12 cellular contexts compared by ENCODE assay signal in genomic region chr16:15954814-15955151, GRCh38. TPM values are rescaled to one million over a fixed set of nuclear protein-coding genes. Genes with fewer than 3 reads are reported as not detected.
DNase-seq lines count a peak whose midpoint lies in the region; ATAC-seq lines count a peak whose summit lies in the region.
"Had no signal": no experiment of that assay in that cellular context is flagged by ENCODE, and none has a peak within 500 bp of the region (broad histone marks: within the 10 kb centered on the region; RNA-seq: fewer than 3 reads in every experiment).

No MANE protein-coding gene starts in this region.

- H3K27ac Mint-ChIP-seq in activated naive CD8-positive, alpha-beta T cell treated with anti-CD3 and anti-CD28 coated beads, Interleukin-2, amount 50 U/mL, for 24 hours: peak overlapping the region; percentile 34
- peak overlapping the region; percentile 9 to 94 (median 74) for H3K27ac Mint-ChIP-seq in naive thymus-derived CD8-positive, alpha-beta T cell

- no peak for ATAC-seq in activated naive CD8-positive, alpha-beta T cell treated with anti-CD3 and anti-CD28 coated beads, Interleukin-2, amount 50 U/mL, for 24 hours
- ATAC-seq in naive thymus-derived CD8-positive, alpha-beta T cell: no peak
- no peak for ATAC-seq in HG03354 (IDR thresholded peaks at IDR 0.05; ENCODE audit: poor library complexity, severe bottlenecking, unreplicated experiment)
- no peak for ATAC-seq in HG03039 (IDR thresholded peaks at IDR 0.05; ENCODE audit: unreplicated experiment)
- no peak for ATAC-seq in GM21367 (IDR thresholded peaks at IDR 0.05; ENCODE audit: unreplicated experiment)

- H3K27me3 ChIP-seq in BLaER1 treated with 17β-estradiol and CSF1 and Interleukin-3, amounts not matched to agents 10 nM and 100 nM: no peaks in the 10 kb centered on the region
- H3K27me3 ChIP-seq: testis had no signal

- H3K9me3 Mint-ChIP-seq in activated naive CD8-positive, alpha-beta T cell treated with anti-CD3 and anti-CD28 coated beads, Interleukin-2, amount 50 U/mL, for 24 hours: no peaks in the 10 kb centered on the region
- H3K9me3 Mint-ChIP-seq in naive thymus-derived CD8-positive, alpha-beta T cell: no peaks in the 10 kb centered on the region
- H3K9me3 Mint-ChIP-seq: nephron had no signal

- DNase-seq in Kasumi-1 (lab: John Stamatoyannopoulos, UW) (peak; percentile 52 to 55), kidney tubule cell (ENCODE audit: low spot score) (no peak)
- no peak for DNase-seq in activated naive CD8-positive, alpha-beta T cell treated with anti-CD3 and anti-CD28 coated beads, Interleukin-2, amount 50 U/mL, for 24 hours
- DNase-seq in naive thymus-derived CD8-positive, alpha-beta T cell: no peak
- DNase-seq: NCI-H446 treated with DMSO at 0.1 percent for 48 hours; stimulated activated CD4-positive, alpha-beta T cell treated with anti-CD3 and anti-CD28 coated beads, Interleukin-4, amount 100 ng/mL, for 1 hour; testis had no signal

- peaks cover 25% of the 10 kb centered on the region for H3K36me3 Mint-ChIP-seq in activated naive CD8-positive, alpha-beta T cell treated with anti-CD3 and anti-CD28 coated beads, Interleukin-2, amount 50 U/mL, for 24 hours (ENCODE audit: low read depth)
- peaks cover 0 to 6% (median 0%) of the 10 kb centered on the region in 3 donors for H3K36me3 Mint-ChIP-seq in naive thymus-derived CD8-positive, alpha-beta T cell

- H3K27me3 Mint-ChIP-seq in activated naive CD8-positive, alpha-beta T cell treated with anti-CD3 and anti-CD28 coated beads, Interleukin-2, amount 50 U/mL, for 24 hours: no peaks in the 10 kb centered on the region
- no peaks in the 10 kb centered on the region for H3K27me3 Mint-ChIP-seq in naive thymus-derived CD8-positive, alpha-beta T cell

- peaks cover 0 to 2% (median 0%) of the 10 kb centered on the region in 11 experiments; a peak in 2 of 22 replicates for H3K9me3 ChIP-seq in BLaER1 treated with 17β-estradiol and CSF1 and Interleukin-3, amounts not matched to agents 10 nM and 100 nM (replicated peaks in 1 of 11)
- H3K9me3 ChIP-seq: testis had no signal

- H3K36me3 ChIP-seq in BLaER1 treated with 17β-estradiol and CSF1 and Interleukin-3, amounts not matched to agents 10 nM and 100 nM: peaks cover 0 to 32% (median 17%) of the 10 kb centered on the region in 11 experiments; a peak in 13 of 22 replicates

- H3K9ac ChIP-seq in BLaER1 treated with 17β-estradiol and CSF1 and Interleukin-3, amounts not matched to agents 10 nM and 100 nM: peak overlapping the region in 4 of 11 experiments; percentile 17 to 52 (median 46); a peak in 5 of 22 replicates

- H4K20me1 ChIP-seq in BLaER1 treated with 17β-estradiol and CSF1 and Interleukin-3, amounts not matched to agents 10 nM and 100 nM: peaks cover 62 to 93% (median 85%) of the 10 kb centered on the region in 11 experiments; a peak in 21 of 22 replicates

- H3K4me3 ChIP-seq in BLaER1 treated with 17β-estradiol and CSF1 and Interleukin-3, amounts not matched to agents 10 nM and 100 nM: 0 out of 20 replicates have a peak overlapping the region, but pooled peaks of 1 of the 10 experiments have one; percentile 21
- H3K4me3 ChIP-seq: testis had no signal

- POLR2A ChIA-PET in naive thymus-derived CD8-positive, alpha-beta T cell (lab: Charles Lee): no interaction called here

- H3K4me1 Mint-ChIP-seq in activated naive CD8-positive, alpha-beta T cell treated with anti-CD3 and anti-CD28 coated beads, Interleukin-2, amount 50 U/mL, for 24 hours: peaks cover 82% of the 10 kb centered on the region
- peaks cover 39 to 89% (median 82%) of the 10 kb centered on the region in 4 donors for H3K4me1 Mint-ChIP-seq in naive thymus-derived CD8-positive, alpha-beta T cell

- peak overlapping the region in 5 of 11 experiments; percentile 15 to 70 (median 52); a peak in 7 of 22 replicates for H3K27ac ChIP-seq in BLaER1 treated with 17β-estradiol and CSF1 and Interleukin-3, amounts not matched to agents 10 nM and 100 nM

- H3K4me3 Mint-ChIP-seq in activated naive CD8-positive, alpha-beta T cell treated with anti-CD3 and anti-CD28 coated beads, Interleukin-2, amount 50 U/mL, for 24 hours: no peak overlapping the region
- peak overlapping the region in 3 of 10 donors; percentile 24 to 44 (median 41) for H3K4me3 Mint-ChIP-seq in naive thymus-derived CD8-positive, alpha-beta T cell

- peak overlapping the region in 9 of 11 experiments; percentile 15 to 99 (median 92); a peak in 12 of 22 replicates for H3K4me2 ChIP-seq in BLaER1 treated with 17β-estradiol and CSF1 and Interleukin-3, amounts not matched to agents 10 nM and 100 nM

- H3K4me1 ChIP-seq in BLaER1 treated with 17β-estradiol and CSF1 and Interleukin-3, amounts not matched to agents 10 nM and 100 nM: peaks cover 40 to 80% (median 58%) of the 10 kb centered on the region in 10 experiments

RNA-seq across cellular contexts. Expression of gene ABCC1, which starts 5.4 kb away (rescaled TPM):
- 10 to 100 TPM; 66.7 to 68.6 TPM for total RNA-seq in naive thymus-derived CD8-positive, alpha-beta T cell
- 1 to 10 TPM; 3.7 to 9.0 (median 4.3) TPM for polyA plus RNA-seq in naive thymus-derived CD8-positive, alpha-beta T cell

Comparison
In these comparisons a context has a peak if more than half of its experiments do, and no peak if none do; other contexts are left out.
1. DNase-seq: peak in Kasumi-1 (2 of 2); none in activated naive CD8-positive, alpha-beta T cell treated with anti-CD3 and anti-CD28 coated beads, Interleukin-2, amount 50 U/mL, for 24 hours (single experiment), naive thymus-derived CD8-positive, alpha-beta T cell (0 of 10) and kidney tubule cell (single experiment).